ENCODE assay signal across 8 cellular contexts in the genomic region with DNA sequence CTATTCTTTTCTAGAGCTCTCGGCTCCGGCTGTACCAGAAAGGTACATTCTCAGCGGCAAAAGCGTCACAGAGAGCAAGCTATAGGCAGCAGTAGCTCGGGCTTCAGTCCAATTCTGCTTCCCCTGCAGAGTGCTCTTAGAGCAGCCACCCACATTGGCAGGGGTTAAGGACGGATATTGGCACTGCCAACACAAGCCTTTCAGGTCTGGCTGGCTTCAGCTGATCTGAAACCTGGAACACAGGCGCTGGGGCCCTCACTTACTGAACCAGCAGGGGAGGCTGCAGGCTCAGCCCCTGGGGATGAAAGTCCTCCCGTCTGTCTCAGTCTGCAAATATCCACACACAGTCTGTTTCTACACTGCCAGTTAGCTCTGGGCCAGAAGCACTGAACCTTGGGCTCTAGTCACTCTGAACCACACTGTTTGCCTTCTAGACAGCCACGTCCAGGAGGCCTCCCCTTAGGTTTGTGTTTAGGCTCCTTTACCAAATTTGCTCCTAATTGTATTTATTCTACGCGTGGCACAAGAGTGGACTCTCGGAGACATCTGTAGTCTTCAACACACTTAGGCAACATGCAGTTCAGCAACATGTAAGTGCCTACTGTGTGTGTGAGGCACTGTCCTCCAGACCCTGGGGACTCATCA. TPM values are rescaled to one million over a fixed set of nuclear protein-coding genes. Genes with fewer than 3 reads are reported as not detected.
DNase-seq lines count a peak whose midpoint lies in the region; ATAC-seq and TF ChIP-seq lines count a peak whose summit lies in the region.

No MANE protein-coding gene starts in this region.

- no peak overlapping the region for H3K27ac ChIP-seq in RWPE2 (ENCODE audit: poor library complexity, severe bottlenecking)

- peaks cover 4% of the 10 kb centered on the region for H3K4me1 ChIP-seq in RWPE2 (ENCODE audit: insufficient read depth, poor library complexity, severe bottlenecking)

- no peaks in the 10 kb centered on the region for H3K27me3 ChIP-seq in RWPE2 (ENCODE audit: insufficient read depth, poor library complexity, severe bottlenecking)

- H3K9me3 ChIP-seq in RWPE2 (ENCODE audit: severe bottlenecking), result no peaks in the 10 kb centered on the region

- DNase-seq in RWPE2 (ENCODE audit: low spot score) (no peak), glomerular visceral epithelial cell (ENCODE audit: extremely low spot score) (peak; percentile 38), renal cortical epithelial cell (ENCODE audit: low read depth) (peak; percentile 53), T-helper 1 cell (no peak), DMS153 treated with DMSO at 0.1 percent for 48 hours (lab: John Stamatoyannopoulos, UW; ENCODE audit: unreplicated experiment) (no peak)

- H3K4me3 ChIP-seq in GM12875 (ENCODE audit: low read depth, low read length) (no peak overlapping the region), RWPE2 (ENCODE audit: severe bottlenecking) (no peak overlapping the region)

- ATAC-seq in RWPE2 (ENCODE audit: low read depth) (peak; percentile 47), GM19463 (IDR thresholded peaks at IDR 0.05; ENCODE audit: unreplicated experiment) (no peak), GM18907 (IDR thresholded peaks at IDR 0.05; ENCODE audit: unreplicated experiment) (no peak)

- no peaks in the 10 kb centered on the region for H3K36me3 ChIP-seq in RWPE2 (ENCODE audit: low read depth)

- TF ChIP-seq CTCF in GM12875 (IDR thresholded peaks at IDR 0.05; ENCODE audit: borderline replicate concordance, insufficient read depth, low read depth, low read length), result peak; percentile 66
- peak; percentile 32 for TF ChIP-seq CTCF in RWPE2 (IDR thresholded peaks at IDR 0.05; ENCODE audit: poor library complexity, severe bottlenecking)

RNA-seq across cellular contexts. Expression of a gene that starts 40.1 kb away (rescaled TPM):
- total RNA-seq in renal cortical epithelial cell, result 1.0 and 2.3 TPM in 2 replicates

RNA-seq across cellular contexts. Expression of a gene that starts 53.2 kb away (rescaled TPM):
- 24.0 and 93.4 TPM in 2 replicates for total RNA-seq in renal cortical epithelial cell

Comparison
In these comparisons a context has a peak if more than half of its experiments do, and no peak if none do; other contexts are left out.
1. DNase-seq: peak in glomerular visceral epithelial cell (single experiment) and renal cortical epithelial cell (single experiment); none in RWPE2 (single experiment), T-helper 1 cell (0 of 5) and DMS153 treated with DMSO at 0.1 percent for 48 hours (single experiment).